Comparison of ENCODE assay signal across 21 cellular contexts in genomic region chr5:169762338-169763095, GRCh38.
DNase-seq lines count a peak whose midpoint lies in the region; ATAC-seq and TF ChIP-seq lines count a peak whose summit lies in the region.
"Had no signal": no experiment of that assay in that cellular context is flagged by ENCODE, and none has a peak within 500 bp of the region (broad histone marks: within the 10 kb centered on the region; RNA-seq: fewer than 3 reads in every experiment).

No MANE protein-coding gene starts in this region.

- H3K36me3 ChIP-seq in mammary epithelial cell (ENCODE audit: insufficient read depth, low read length), result no peaks in the 10 kb centered on the region
- H3K36me3 ChIP-seq: gastrocnemius medialis had no signal

- CTCF ChIA-PET in mammary epithelial cell (lab: Charles Lee; ENCODE audit: low non-redundant PET), result no interaction called here
- CTCF ChIA-PET in MCF 10A (lab: Yijun Ruan, JAX), result interaction anchor here (0.5 to 1.3 kb wide), 3 partner anchors 42 to 420 kb away, joined by 3 to 5 read pairs (median 4); no protein-coding TSS in a partner anchor
- CTCF ChIA-PET in activated CD4-positive, alpha-beta T cell treated with anti-CD3 and anti-CD28 coated beads, Interleukin-2, amount 10 ng/mL, durations not matched to agents 7 days and 5 days (lab: Charles Lee), result interaction anchor here (1.0 kb wide), 1 partner anchor 12 kb away, joined by 3 read pairs; no protein-coding TSS in a partner anchor

- POLR2A ChIA-PET in MCF 10A (lab: Yijun Ruan, JAX), result no interaction called here
- POLR2A ChIA-PET in activated CD4-positive, alpha-beta T cell treated with anti-CD3 and anti-CD28 coated beads, Interleukin-2, amount 10 ng/mL, durations not matched to agents 7 days and 5 days (lab: Charles Lee), result no interaction called here

- in situ Hi-C loops in mammary epithelial cell (cut with MboI; ENCODE audit: low sequenced_read_pairs in 2 of 2), result no loop called here

- H3K27ac Mint-ChIP-seq in MCF 10A (ENCODE audit: low read depth, unreplicated experiment) (no peak overlapping the region), natural killer cell (peak overlapping the region in 1 of 2 donors; percentile 27)
- no peak overlapping the region for H3K27ac Mint-ChIP-seq in activated CD4-positive, alpha-beta T cell treated with anti-CD3 and anti-CD28 coated beads, Interleukin-2, amount 10 ng/mL, durations not matched to agents 7 days and 5 days
- H3K27ac Mint-ChIP-seq: activated T-helper 17 cell treated with anti-CD3 and anti-CD28 coated beads, Interleukin-2, amount 50 U/mL, for 72 hours; H9 had no signal

- H3K36me3 Mint-ChIP-seq in MCF 10A (ENCODE audit: insufficient read depth, unreplicated experiment) (no peaks in the 10 kb centered on the region), natural killer cell (peaks cover 7% of the 10 kb centered on the region)
- peaks cover 63% of the 10 kb centered on the region for H3K36me3 Mint-ChIP-seq in activated CD4-positive, alpha-beta T cell treated with anti-CD3 and anti-CD28 coated beads, Interleukin-2, amount 10 ng/mL, durations not matched to agents 7 days and 5 days (ENCODE audit: low read depth)

- H3K9ac ChIP-seq in mammary epithelial cell (ENCODE audit: insufficient read depth, low read length), result no peak overlapping the region

- peak overlapping the region; percentile 71 for H2AFZ ChIP-seq in mammary epithelial cell (ENCODE audit: low read depth, low read length)

- ATAC-seq in SK-N-SH treated with all-trans-retinoic acid at 6 μM for 48 hours (peak; percentile 83), HG02588 (IDR thresholded peaks at IDR 0.05; ENCODE audit: unreplicated experiment) (no peak), GM18502 (IDR thresholded peaks at IDR 0.05; ENCODE audit: poor library complexity, unreplicated experiment) (no peak), natural killer cell (no peak)
- ATAC-seq: activated T-helper 17 cell treated with anti-CD3 and anti-CD28 coated beads, Interleukin-2, amount 50 U/mL, for 72 hours; gastrocnemius medialis; stimulated activated naive CD8-positive, alpha-beta T cell treated with anti-CD3 and anti-CD28 coated beads, Interleukin-15, Interleukin-2, amounts not matched to agents 100 U/mL and 50 U/mL, for 24 hours had no signal

- no peaks in the 10 kb centered on the region for H3K79me2 ChIP-seq in mammary epithelial cell (ENCODE audit: insufficient read depth, low read length)

- H4K20me1 ChIP-seq in mammary epithelial cell (ENCODE audit: insufficient read depth, low read length), result no peaks in the 10 kb centered on the region

- H3K27me3 Mint-ChIP-seq in MCF 10A (ENCODE audit: insufficient read depth, unreplicated experiment) (no peaks in the 10 kb centered on the region), natural killer cell (ENCODE audit: low read depth in 2 of 2) (no peaks in the 10 kb centered on the region)
- no peaks in the 10 kb centered on the region for H3K27me3 Mint-ChIP-seq in activated CD4-positive, alpha-beta T cell treated with anti-CD3 and anti-CD28 coated beads, Interleukin-2, amount 10 ng/mL, durations not matched to agents 7 days and 5 days
- H3K27me3 Mint-ChIP-seq: activated T-helper 17 cell treated with anti-CD3 and anti-CD28 coated beads, Interleukin-2, amount 50 U/mL, for 72 hours had no signal

- TF ChIP-seq CTCF in mammary epithelial cell (conservative IDR thresholded peaks at IDR 0.05 in 1 of 2, IDR thresholded peaks at IDR 0.05 in 1 of 2; ENCODE audit: extremely low read depth in 1 of 2, insufficient read depth in 1 of 2, low read depth in 1 of 2, low read length in 2 of 2) (no peak), MCF 10A (IDR thresholded peaks at IDR 0.05; ENCODE audit: unreplicated experiment) (no peak), natural killer cell (IDR thresholded peaks at IDR 0.05) (no peak)

- 60% methylated on average over 2 of the region's 2 CpGs for WGBS in mammary epithelial cell (ENCODE audit: low coverage, missing lambda C conversion rate)

- DNase-seq in mammary epithelial cell (peak; percentile 64), MCF 10A (ENCODE audit: unreplicated experiment) (no peak), globus pallidus (ENCODE audit: low spot score) (peak; percentile 7), natural killer cell (no peak)
- no peak for DNase-seq in activated CD4-positive, alpha-beta T cell treated with anti-CD3 and anti-CD28 coated beads, Interleukin-2, amount 10 ng/mL, durations not matched to agents 7 days and 5 days
- DNase-seq: activated CD4-positive, alpha-beta T cell treated with anti-CD3 and anti-CD28 coated beads, Interleukin-2, amount 50 U/mL, for 1 hour; aorta; gastrocnemius medialis; H9; immature natural killer cell; midbrain; NCI-H2081; NCI-H774; nucleus accumbens; stimulated activated naive CD8-positive, alpha-beta T cell treated with anti-CD3 and anti-CD28 coated beads, Interleukin-15, Interleukin-2, amounts not matched to agents 100 U/mL and 50 U/mL, for 24 hours; T-helper 9 cell had no signal

- no peak overlapping the region for H3K4me2 ChIP-seq in mammary epithelial cell (ENCODE audit: insufficient read depth, low read depth, low read length)

- intact Hi-C loops in mammary epithelial cell (cut with micrococcal nuclease), result loop anchor here (5.0 kb wide), 1 partner anchor 45 kb away; no protein-coding TSS in a partner anchor
- intact Hi-C loops in MCF 10A (cut with micrococcal nuclease), result no loop called here
- intact Hi-C loops in natural killer cell (cut with micrococcal nuclease), result no loop called here

- H3K27ac ChIP-seq in mammary epithelial cell (ENCODE audit: insufficient read depth, low read depth, low read length), result peak overlapping the region; percentile 25
- H3K27ac ChIP-seq: gastrocnemius medialis, HL-60 had no signal

- H3K4me1 Mint-ChIP-seq in MCF 10A (ENCODE audit: insufficient read depth, unreplicated experiment), result peaks cover 7% of the 10 kb centered on the region
- H3K4me1 Mint-ChIP-seq in activated CD4-positive, alpha-beta T cell treated with anti-CD3 and anti-CD28 coated beads, Interleukin-2, amount 10 ng/mL, durations not matched to agents 7 days and 5 days, result no peaks in the 10 kb centered on the region
- H3K4me1 Mint-ChIP-seq in natural killer cell, result peaks cover 6 to 13% of the 10 kb centered on the region in 2 donors
- H3K4me1 Mint-ChIP-seq: activated T-helper 17 cell treated with anti-CD3 and anti-CD28 coated beads, Interleukin-2, amount 50 U/mL, for 72 hours had no signal

- no peak overlapping the region for H3K4me3 ChIP-seq in mammary epithelial cell (replicated peaks in 1 of 3; ENCODE audit: insufficient read depth in 1 of 3, low read depth in 2 of 3, low read length in 3 of 3)
- H3K4me3 ChIP-seq: gastrocnemius medialis had no signal

- peaks cover 35% of the 10 kb centered on the region for H3K4me1 ChIP-seq in mammary epithelial cell (ENCODE audit: insufficient read depth, low read length)
- H3K4me1 ChIP-seq: gastrocnemius medialis had no signal

- H3K9me3 ChIP-seq in mammary epithelial cell (replicated peaks; ENCODE audit: insufficient read depth, low read length), result no peaks in the 10 kb centered on the region
- H3K9me3 ChIP-seq: gastrocnemius medialis had no signal

- no peaks in the 10 kb centered on the region for H3K27me3 ChIP-seq in mammary epithelial cell (ENCODE audit: insufficient read depth, low read length)
- H3K27me3 ChIP-seq: gastrocnemius medialis had no signal

- H3K9me3 Mint-ChIP-seq in MCF 10A (ENCODE audit: unreplicated experiment) (no peaks in the 10 kb centered on the region), natural killer cell (no peaks in the 10 kb centered on the region)
- no peaks in the 10 kb centered on the region for H3K9me3 Mint-ChIP-seq in activated CD4-positive, alpha-beta T cell treated with anti-CD3 and anti-CD28 coated beads, Interleukin-2, amount 10 ng/mL, durations not matched to agents 7 days and 5 days
- H3K9me3 Mint-ChIP-seq: activated T-helper 17 cell treated with anti-CD3 and anti-CD28 coated beads, Interleukin-2, amount 50 U/mL, for 72 hours; H9; immature natural killer cell had no signal

- H3K4me3 Mint-ChIP-seq in MCF 10A (ENCODE audit: unreplicated experiment), result no peak overlapping the region
- no peak overlapping the region for H3K4me3 Mint-ChIP-seq in activated CD4-positive, alpha-beta T cell treated with anti-CD3 and anti-CD28 coated beads, Interleukin-2, amount 10 ng/mL, durations not matched to agents 7 days and 5 days
- H3K4me3 Mint-ChIP-seq in natural killer cell, result no peak overlapping the region
- H3K4me3 Mint-ChIP-seq: activated T-helper 17 cell treated with anti-CD3 and anti-CD28 coated beads, Interleukin-2, amount 50 U/mL, for 72 hours; H9; immature natural killer cell had no signal

- dilution Hi-C loops in mammary epithelial cell (cut with HindIII; ENCODE audit: low sequenced_read_pairs), result no loop called here

- BruUV-seq in mammary epithelial cell (replicated peaks; lab: Mats Ljungman, UMichigan) (TSS peak; percentile 100), MCF 10A (replicated peaks; lab: Mats Ljungman, UMichigan) (no TSS peak)

TF ChIP-seq in SK-N-SH treated with all-trans-retinoic acid at 6 μM for 48 hours, 23 proteins besides CTCF, POLR2A, EP300 and RAD21 (continues in another document):
- TF ChIP-seq ZFP30 (CRISPR knock-in tag; IDR thresholded peaks at IDR 0.05), result no peak
- no peak for TF ChIP-seq POU6F1 (CRISPR knock-in tag; IDR thresholded peaks at IDR 0.05; ENCODE audit: borderline replicate concordance, low read depth)
- no peak for TF ChIP-seq RARB (CRISPR knock-in tag; IDR thresholded peaks at IDR 0.05)
- TF ChIP-seq TOX (CRISPR knock-in tag; IDR thresholded peaks at IDR 0.05; ENCODE audit: borderline replicate concordance), result no peak
- no peak for TF ChIP-seq CSDC2 (CRISPR knock-in tag; IDR thresholded peaks at IDR 0.05)
- TF ChIP-seq ISL1 (CRISPR knock-in tag; IDR thresholded peaks at IDR 0.05), result no peak

Comparison
In these comparisons a context has a peak if more than half of its experiments do, and no peak if none do; other contexts are left out.
1. DNase-seq: peak in mammary epithelial cell (single experiment) and globus pallidus (single experiment); none in MCF 10A (single experiment), activated CD4-positive, alpha-beta T cell treated with anti-CD3 and anti-CD28 coated beads, Interleukin-2, amount 10 ng/mL, durations not matched to agents 7 days and 5 days (single experiment) and natural killer cell (single experiment).